Comparison of ENCODE assay signal across 15 cellular contexts in genomic region chr5:88799976-88800375, GRCh38.
DNase-seq lines count a peak whose midpoint lies in the region; ATAC-seq and TF ChIP-seq lines count a peak whose summit lies in the region.
"Had no signal": no experiment of that assay in that cellular context is flagged by ENCODE, and none has a peak within 500 bp of the region (broad histone marks: within the 10 kb centered on the region; RNA-seq: fewer than 3 reads in every experiment).

No MANE protein-coding gene starts in this region.

- CTCF ChIA-PET in activated B cell treated with CpG ODN at 0.5 μM for 24 hours (lab: Charles Lee) (interaction anchor here (1.4 kb wide), 1 partner anchor 16 kb away, joined by 3 read pairs; no protein-coding TSS in a partner anchor), SK-N-SH (lab: Yijun Ruan, JAX) (interaction anchor here (1.2 kb wide), 1 partner anchor 10 kb away, joined by 3 read pairs; no protein-coding TSS in a partner anchor)

- ATAC-seq in activated B cell treated with CpG ODN at 0.5 μM for 24 hours (ENCODE audit: low read depth) = no peak
- ATAC-seq in naive B cell (ENCODE audit: low read depth in 2 of 2) = no peak
- no peak for ATAC-seq in stimulated activated naive B cell treated with anti-CD40 and anti-IgM and Interleukin-4, amounts not matched to agents 10 μg/mL and 1 μg/mL and 100 μg/mL, for 72 hours (replicated peaks)

- no peak overlapping the region for H3K4me3 Mint-ChIP-seq in activated B cell treated with CpG ODN at 0.5 μM for 24 hours
- H3K4me3 Mint-ChIP-seq in naive B cell = no peak overlapping the region
- H3K4me3 Mint-ChIP-seq in stimulated activated naive B cell treated with anti-CD40 and anti-IgM and Interleukin-4, amounts not matched to agents 10 μg/mL and 1 μg/mL and 100 μg/mL, for 72 hours = no peak overlapping the region
- H3K4me3 Mint-ChIP-seq: CD14-positive monocyte had no signal

- no peak overlapping the region for H3K9ac ChIP-seq in SK-N-SH

- H3K9me2 ChIP-seq in SK-N-SH = no peaks in the 10 kb centered on the region

- no peak overlapping the region for H2AFZ ChIP-seq in SK-N-SH (ENCODE audit: low read depth)

- no peak for TF ChIP-seq RAD21 in SK-N-SH (IDR thresholded peaks at IDR 0.05; ENCODE audit: low read length)

- H3K9me3 Mint-ChIP-seq in activated B cell treated with CpG ODN at 0.5 μM for 24 hours (peaks cover 4% of the 10 kb centered on the region), naive B cell (peaks cover 0 to 6% (median 4%) of the 10 kb centered on the region in 7 donors)
- peaks cover 8 to 20% of the 10 kb centered on the region in 2 donors for H3K9me3 Mint-ChIP-seq in stimulated activated naive B cell treated with anti-CD40 and anti-IgM and Interleukin-4, amounts not matched to agents 10 μg/mL and 1 μg/mL and 100 μg/mL, for 72 hours

- H3K4me2 ChIP-seq in SK-N-SH = no peak overlapping the region

- DNase-seq in activated B cell treated with CpG ODN at 0.5 μM for 24 hours (no peak), dorsolateral prefrontal cortex (no peak), naive B cell (no peak), testis (no peak), 8988T (no peak), SK-N-SH (no peak)
- DNase-seq in stimulated activated naive B cell treated with anti-CD40 and anti-IgM and Interleukin-4, amounts not matched to agents 10 μg/mL and 1 μg/mL and 100 μg/mL, for 72 hours = no peak
- DNase-seq: AML-193, HCEC 1CT, IMR-90, NCI-H1417 treated with DMSO at 0.1 percent for 48 hours, NCI-H187 treated with DMSO at 0.1 percent for 48 hours, NCI-H2171, SJCRH30 had no signal

- no peak for TF ChIP-seq EP300 in SK-N-SH (IDR thresholded peaks at IDR 0.05; ENCODE audit: borderline replicate concordance in 1 of 2, low read depth in 1 of 2, low read length in 1 of 2)

- H3K4me1 ChIP-seq in testis (no peaks in the 10 kb centered on the region), SK-N-SH (ENCODE audit: control insufficient read depth in 1 of 2, insufficient read depth in 2 of 2, low read depth in 1 of 2, low read length in 1 of 2) (no peaks in the 10 kb centered on the region)
- H3K4me1 ChIP-seq: SJCRH30 had no signal

- intact Hi-C loops in activated B cell treated with CpG ODN at 0.5 μM for 24 hours (cut with micrococcal nuclease) = no loop called here
- intact Hi-C loops in dorsolateral prefrontal cortex (cut with DNase I) = no loop called here
- intact Hi-C loops in testis (cut with DNase I; ENCODE audit: low total_unique reads) = no loop called here

- H3K27me3 Mint-ChIP-seq in activated B cell treated with CpG ODN at 0.5 μM for 24 hours = no peaks in the 10 kb centered on the region
- no peaks in the 10 kb centered on the region for H3K27me3 Mint-ChIP-seq in naive B cell
- H3K27me3 Mint-ChIP-seq in stimulated activated naive B cell treated with anti-CD40 and anti-IgM and Interleukin-4, amounts not matched to agents 10 μg/mL and 1 μg/mL and 100 μg/mL, for 72 hours = no peaks in the 10 kb centered on the region

- no peaks in the 10 kb centered on the region for H4K20me1 ChIP-seq in SK-N-SH (ENCODE audit: insufficient read depth)

- H3K79me2 ChIP-seq in SK-N-SH (ENCODE audit: insufficient read depth) = no peaks in the 10 kb centered on the region

- H3K9me3 ChIP-seq in testis (no peaks in the 10 kb centered on the region), SK-N-SH (no peaks in the 10 kb centered on the region)

- H3K4me3 ChIP-seq in dorsolateral prefrontal cortex = no peak overlapping the region
- no peak overlapping the region for H3K4me3 ChIP-seq in testis
- no peak overlapping the region for H3K4me3 ChIP-seq in SK-N-SH (ENCODE audit: low read depth in 2 of 2, low read length in 1 of 2)
- H3K4me3 ChIP-seq: SJCRH30 had no signal

- POLR2A ChIA-PET in activated B cell treated with CpG ODN at 0.5 μM for 24 hours (lab: Charles Lee) (no interaction called here), SK-N-SH (lab: Yijun Ruan, JAX) (no interaction called here)

- TF ChIP-seq POLR2A in testis (IDR thresholded peaks at IDR 0.05) = no peak

- H3F3A ChIP-seq in SK-N-SH (replicated peaks; ENCODE audit: insufficient read depth) = no peaks in the 10 kb centered on the region

- H3K27ac Mint-ChIP-seq in activated B cell treated with CpG ODN at 0.5 μM for 24 hours (peak overlapping the region; percentile 41), naive B cell (peak overlapping the region; percentile 12 to 95 (median 72))
- peak overlapping the region; percentile 65 for H3K27ac Mint-ChIP-seq in stimulated activated naive B cell treated with anti-CD40 and anti-IgM and Interleukin-4, amounts not matched to agents 10 μg/mL and 1 μg/mL and 100 μg/mL, for 72 hours

- H3K4me1 Mint-ChIP-seq in activated B cell treated with CpG ODN at 0.5 μM for 24 hours = peaks cover 39% of the 10 kb centered on the region
- peaks cover 41 to 52% (median 41%) of the 10 kb centered on the region in 3 donors for H3K4me1 Mint-ChIP-seq in naive B cell
- peaks cover 28 to 46% of the 10 kb centered on the region in 2 donors for H3K4me1 Mint-ChIP-seq in stimulated activated naive B cell treated with anti-CD40 and anti-IgM and Interleukin-4, amounts not matched to agents 10 μg/mL and 1 μg/mL and 100 μg/mL, for 72 hours
- H3K4me1 Mint-ChIP-seq: CD14-positive monocyte had no signal

- H3K27ac ChIP-seq in dorsolateral prefrontal cortex = peak overlapping the region in 34 of 59 donors; percentile 4 to 72 (median 39)
- H3K27ac ChIP-seq in testis = no peak overlapping the region
- no peak overlapping the region for H3K27ac ChIP-seq in SK-N-SH (ENCODE audit: low read depth in 2 of 2, low read length in 1 of 2)
- H3K27ac ChIP-seq: SJCRH30 had no signal

- no peaks in the 10 kb centered on the region for H3K27me3 ChIP-seq in dorsolateral prefrontal cortex
- H3K27me3 ChIP-seq in testis = no peaks in the 10 kb centered on the region
- H3K27me3 ChIP-seq in SK-N-SH (ENCODE audit: insufficient read depth) = no peaks in the 10 kb centered on the region
- H3K27me3 ChIP-seq: SJCRH30 had no signal

- 75 to 77% methylated on average over 2 of the region's 2 CpGs for WGBS in testis, 2 donors
- 66% methylated on average over 2 of the region's 2 CpGs for WGBS in SK-N-SH (ENCODE audit: low lambda C conversion rate)

- TF ChIP-seq CTCF in activated B cell treated with CpG ODN at 0.5 μM for 24 hours (IDR thresholded peaks at IDR 0.05) = no peak
- no peak for TF ChIP-seq CTCF in dorsolateral prefrontal cortex (IDR thresholded peaks at IDR 0.05 in 54 of 56, conservative IDR thresholded peaks at IDR 0.05 in 2 of 56; ENCODE audit: low read depth in 1 of 56, partially characterized antibody in 56 of 56)
- TF ChIP-seq CTCF in testis (IDR thresholded peaks at IDR 0.05) = no peak
- TF ChIP-seq CTCF in SK-N-SH (IDR thresholded peaks at IDR 0.05) = no peak

- no peaks in the 10 kb centered on the region for H3K36me3 ChIP-seq in testis (ENCODE audit: low read depth, missing control alignments)
- H3K36me3 ChIP-seq in SK-N-SH (replicated peaks in 1 of 2; ENCODE audit: control insufficient read depth in 1 of 2, insufficient read depth in 2 of 2, low read length in 1 of 2) = no peaks in the 10 kb centered on the region

- H3K36me3 Mint-ChIP-seq in activated B cell treated with CpG ODN at 0.5 μM for 24 hours (ENCODE audit: low read depth) (peaks cover 81% of the 10 kb centered on the region), naive B cell (peaks cover 52 to 55% of the 10 kb centered on the region in 2 donors)
- peaks cover 71 to 76% of the 10 kb centered on the region in 2 donors for H3K36me3 Mint-ChIP-seq in stimulated activated naive B cell treated with anti-CD40 and anti-IgM and Interleukin-4, amounts not matched to agents 10 μg/mL and 1 μg/mL and 100 μg/mL, for 72 hours

TF ChIP-seq in SK-N-SH, 30 proteins besides CTCF, POLR2A, EP300 and RAD21:
- no peak for TF ChIP-seq MEF2A (IDR thresholded peaks at IDR 0.05; ENCODE audit: borderline replicate concordance, low read depth)
- no peak for TF ChIP-seq NRF1 (IDR thresholded peaks at IDR 0.05; ENCODE audit: low read depth, low read length)
- TF ChIP-seq TAF1 (IDR thresholded peaks at IDR 0.05; ENCODE audit: borderline replicate concordance, low read depth, low read length) = no peak
- no peak for TF ChIP-seq MXI1 (IDR thresholded peaks at IDR 0.05; ENCODE audit: low read depth, low read length)
- TF ChIP-seq NFIC (IDR thresholded peaks at IDR 0.05; ENCODE audit: borderline replicate concordance) = no peak
- TF ChIP-seq EZH2phosphoT487 (IDR thresholded peaks at IDR 0.05; ENCODE audit: borderline replicate concordance, low read depth) = no peak
- TF ChIP-seq IRF3 (IDR thresholded peaks at IDR 0.05; ENCODE audit: low read depth, low read length) = no peak
- no peak for TF ChIP-seq TCF12 (IDR thresholded peaks at IDR 0.05)

Comparison
In these comparisons a context has a peak if more than half of its experiments do, and no peak if none do; other contexts are left out.
1. H3K27ac ChIP-seq: peak in dorsolateral prefrontal cortex (34 of 59); none in testis (0 of 2) and SK-N-SH (0 of 2).
2. Peak in every context shown above with its lines, with median percentiles within 50 percentile points of each other: H3K27ac Mint-ChIP-seq.